21 cellular contexts compared by ENCODE assay signal in genomic region chr5:165328856-165329255, GRCh38.
"Had no signal": no experiment of that assay in that cellular context is flagged by ENCODE, and none has a peak within 500 bp of the region (broad histone marks: within the 10 kb centered on the region; RNA-seq: fewer than 3 reads in every experiment).

No MANE protein-coding gene starts in this region.

- H3K4me1 ChIP-seq: ascending aorta, esophagus muscularis mucosa, left lung, pancreas, transverse colon, vagina had no signal

- H3K4me2 ChIP-seq: hepatocyte had no signal

- ATAC-seq: activated naive CD8-positive, alpha-beta T cell treated with anti-CD3 and anti-CD28 coated beads, Interleukin-2, amount 50 U/mL, for 24 hours; activated T-helper 17 cell treated with anti-CD3 and anti-CD28 coated beads, Interleukin-2, amount 50 U/mL, for 72 hours; left lung; mucosa of descending colon; naive thymus-derived CD4-positive, alpha-beta T cell; pancreas had no signal

- DNase-seq: activated CD4-positive, alpha-beta T cell treated with anti-CD3 and anti-CD28 coated beads for 1 hour; activated CD4-positive, alpha-beta T cell treated with anti-CD3 and anti-CD28 coated beads, Interleukin-2, amount 50 U/mL, for 4 hours; activated naive CD4-positive, alpha-beta T cell treated with anti-CD3 and anti-CD28 coated beads for 36 hours; activated naive CD8-positive, alpha-beta T cell treated with anti-CD3 and anti-CD28 coated beads, Interleukin-2, amount 50 U/mL, for 24 hours; activated T-cell treated with anti-CD3 and anti-CD28 coated beads for 4 hours; left lung; mucosa of descending colon; naive thymus-derived CD4-positive, alpha-beta T cell; pancreas; stimulated activated CD4-positive, alpha-beta T cell treated with anti-CD3 and anti-CD28 coated beads, Interleukin-15, amount 100 ng/mL, for 24 hours; stimulated activated CD4-positive, alpha-beta T cell treated with anti-CD3 and anti-CD28 coated beads, Interleukin-4, amount 100 ng/mL, for 4 hours; stimulated activated CD8-positive, alpha-beta memory T cell treated with anti-CD3 and anti-CD28 coated beads, Interleukin-4, amount 100 ng/mL, for 48 hours; stimulated activated naive CD4-positive, alpha-beta T cell treated with Interleukin-2 at 50 U/mL for 16 hours; transverse colon had no signal

- H3K4me3 ChIP-seq: ascending aorta, esophagus muscularis mucosa, hepatocyte, left lung, mucosa of descending colon, pancreas, transverse colon, vagina had no signal

- FAIRE-seq: colon, keratinocyte, pancreas had no signal

- H2AFZ ChIP-seq: hepatocyte had no signal

- H3K27ac ChIP-seq: ascending aorta, esophagus muscularis mucosa, hepatocyte, left lung, pancreas, transverse colon, vagina had no signal

- H3K36me3 ChIP-seq: ascending aorta, esophagus muscularis mucosa, left lung, pancreas, transverse colon, vagina had no signal

- H3K79me2 ChIP-seq: hepatocyte had no signal

- H3K9me3 ChIP-seq: ascending aorta, esophagus muscularis mucosa, left lung, mucosa of descending colon, pancreas, transverse colon, vagina had no signal

- H3K27ac Mint-ChIP-seq: activated naive CD4-positive, alpha-beta T cell treated with anti-CD3 and anti-CD28 coated beads for 36 hours; activated naive CD8-positive, alpha-beta T cell treated with anti-CD3 and anti-CD28 coated beads, Interleukin-2, amount 50 U/mL, for 24 hours; activated T-helper 17 cell treated with anti-CD3 and anti-CD28 coated beads, Interleukin-2, amount 50 U/mL, for 72 hours; naive thymus-derived CD4-positive, alpha-beta T cell had no signal

- H3K4me3 Mint-ChIP-seq: activated naive CD4-positive, alpha-beta T cell treated with anti-CD3 and anti-CD28 coated beads for 36 hours; activated naive CD8-positive, alpha-beta T cell treated with anti-CD3 and anti-CD28 coated beads, Interleukin-2, amount 50 U/mL, for 24 hours; activated T-helper 17 cell treated with anti-CD3 and anti-CD28 coated beads, Interleukin-2, amount 50 U/mL, for 72 hours; naive thymus-derived CD4-positive, alpha-beta T cell had no signal

- H3K27me3 ChIP-seq: ascending aorta, esophagus muscularis mucosa, hepatocyte, left lung, pancreas, transverse colon, vagina had no signal

- H3K36me3 Mint-ChIP-seq: naive thymus-derived CD4-positive, alpha-beta T cell had no signal

- H3K27me3 Mint-ChIP-seq: activated naive CD8-positive, alpha-beta T cell treated with anti-CD3 and anti-CD28 coated beads, Interleukin-2, amount 50 U/mL, for 24 hours; activated T-helper 17 cell treated with anti-CD3 and anti-CD28 coated beads, Interleukin-2, amount 50 U/mL, for 72 hours; naive thymus-derived CD4-positive, alpha-beta T cell had no signal

- H3K4me1 Mint-ChIP-seq: activated naive CD8-positive, alpha-beta T cell treated with anti-CD3 and anti-CD28 coated beads, Interleukin-2, amount 50 U/mL, for 24 hours; activated T-helper 17 cell treated with anti-CD3 and anti-CD28 coated beads, Interleukin-2, amount 50 U/mL, for 72 hours; naive thymus-derived CD4-positive, alpha-beta T cell had no signal
